ENCODE assay signal across 22 cellular contexts in the genomic region with DNA sequence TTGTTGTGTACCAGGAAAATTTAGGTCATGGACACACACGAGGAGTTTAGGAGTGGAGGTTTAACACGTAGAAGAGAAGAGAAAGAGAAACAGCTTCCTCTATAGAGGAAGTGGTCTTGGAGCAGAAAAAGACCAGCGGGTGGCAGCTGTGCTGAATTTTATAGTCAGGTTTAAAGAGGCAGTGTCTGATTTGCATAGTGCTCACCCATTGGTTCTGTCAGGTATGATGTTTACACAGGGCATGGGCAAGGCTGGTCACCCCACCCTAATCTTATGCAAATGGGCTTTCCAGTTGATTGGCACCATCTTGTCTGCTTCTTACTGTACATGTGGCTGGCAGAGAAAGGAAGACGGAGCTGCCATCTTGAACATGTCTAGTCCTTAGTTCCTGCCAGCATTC.
DNase-seq lines count a peak whose midpoint lies in the region; ATAC-seq, FAIRE-seq and TF ChIP-seq lines count a peak whose summit lies in the region.
"Had no signal": no experiment of that assay in that cellular context is flagged by ENCODE, and none has a peak within 500 bp of the region (broad histone marks: within the 10 kb centered on the region; RNA-seq: fewer than 3 reads in every experiment).

No MANE protein-coding gene starts in this region.

- POLR2A ChIA-PET in A673 (lab: Charles Lee; ENCODE audit: low non-redundant PET), result no interaction called here

- H3K27me3 Mint-ChIP-seq in endodermal cell (ENCODE audit: insufficient read depth), result peaks cover 1% of the 10 kb centered on the region
- H3K27me3 Mint-ChIP-seq: activated T-cell treated with anti-CD3 and anti-CD28 coated beads, Interleukin-2, amount 50 U/mL, for 24 hours; dendritic cell treated with granulocyte-macrophage colony-stimulating factor and Interleukin-4, amounts not matched to agents 40 ng/mL and 50 ng/mL, for 4 days had no signal

- H3K27me3 ChIP-seq in A673 (replicated peaks; ENCODE audit: insufficient read depth, low read depth, low read length, poor library complexity) (no peaks in the 10 kb centered on the region), endodermal cell (ENCODE audit: control insufficient read depth, insufficient read depth, low read length, poor library complexity, severe bottlenecking) (no peaks in the 10 kb centered on the region)
- H3K27me3 ChIP-seq: breast epithelium, heart right ventricle, upper lobe of left lung had no signal

- H3K36me3 Mint-ChIP-seq in endodermal cell (ENCODE audit: low read depth), result peaks cover 5% of the 10 kb centered on the region

- DNase-seq in A673 (ENCODE audit: low spot score) (peak; percentile 33), Daoy (ENCODE audit: low read depth) (peak; percentile 20), NCI-H524 treated with DMSO at 0.1 percent for 48 hours (lab: John Stamatoyannopoulos, UW) (peak; percentile 63), endodermal cell (no peak), occipital lobe (lab: John Stamatoyannopoulos, UW) (no peak), GM12891 (ENCODE audit: insufficient read length, low spot score) (no peak), NCI-H1105 treated with DMSO at 0.1 percent for 48 hours (lab: John Stamatoyannopoulos, UW) (no peak)
- DNase-seq: activated CD4-positive, alpha-beta T cell treated with anti-CD3 and anti-CD28 coated beads, Interleukin-2, amount 50 U/mL, for 48 hours; activated naive CD4-positive, alpha-beta T cell; activated T-cell treated with anti-CD3 and anti-CD28 coated beads, Interleukin-2, amount 50 U/mL, for 24 hours; CD8-positive, alpha-beta memory T cell; DMS79 treated with DMSO at 0.1 percent for 48 hours; heart right ventricle; retina; SHP77; stimulated activated CD4-positive, alpha-beta T cell treated with anti-CD3 and anti-CD28 coated beads, Interleukin-12 subunit alpha, Interleukin-12 subunit beta, amount 100 ng/mL, for 4 hours; upper lobe of left lung had no signal

- H3K27ac Mint-ChIP-seq in endodermal cell, result no peak overlapping the region
- H3K27ac Mint-ChIP-seq: activated T-cell treated with anti-CD3 and anti-CD28 coated beads, Interleukin-2, amount 50 U/mL, for 24 hours; dendritic cell treated with granulocyte-macrophage colony-stimulating factor and Interleukin-4, amounts not matched to agents 40 ng/mL and 50 ng/mL, for 4 days had no signal

- intact Hi-C loops in A673 (cut with micrococcal nuclease; ENCODE audit: unreplicated experiment), result no loop called here

- TF ChIP-seq POLR2A in GM12891 (IDR thresholded peaks at IDR 0.05; ENCODE audit: low read depth, low read length), result no peak

- H3K36me3 ChIP-seq in A673 (ENCODE audit: insufficient read depth, low read length, poor library complexity, severe bottlenecking) (no peaks in the 10 kb centered on the region), endodermal cell (ENCODE audit: control insufficient read depth, insufficient read depth, low read length) (no peaks in the 10 kb centered on the region)
- H3K36me3 ChIP-seq: breast epithelium, heart right ventricle, upper lobe of left lung had no signal

- peaks cover 29% of the 10 kb centered on the region for H3K4me1 Mint-ChIP-seq in endodermal cell

- no peak overlapping the region for H3K9ac ChIP-seq in endodermal cell (ENCODE audit: extremely low read depth, low read length, poor library complexity, severe bottlenecking)

- H3K4me3 Mint-ChIP-seq in endodermal cell, result no peak overlapping the region
- H3K4me3 Mint-ChIP-seq: activated T-cell treated with anti-CD3 and anti-CD28 coated beads, Interleukin-2, amount 50 U/mL, for 24 hours; dendritic cell treated with granulocyte-macrophage colony-stimulating factor and Interleukin-4, amounts not matched to agents 40 ng/mL and 50 ng/mL, for 4 days had no signal

- WGBS in endodermal cell (ENCODE audit: insufficient coverage in 1 of 2, insufficient read length in 1 of 2), 2 experiments, result 89 to 93% methylated on average over 3 to 4 of the region's 4 CpGs

- TF ChIP-seq CTCF in A673 (conservative IDR thresholded peaks at IDR 0.05; ENCODE audit: low read depth, low read length), result no peak
- TF ChIP-seq CTCF in endodermal cell (conservative IDR thresholded peaks at IDR 0.05), result no peak

- ATAC-seq in HG03442 (IDR thresholded peaks at IDR 0.05; ENCODE audit: unreplicated experiment), result no peak
- ATAC-seq: heart right ventricle had no signal

- CTCF ChIA-PET in A673 (lab: Charles Lee), result no interaction called here

- FAIRE-seq in GM12891 (lab: Jason Lieb, UNC), result no peak
- FAIRE-seq: endothelial cell of umbilical vein, H54 had no signal

- H3K9me3 ChIP-seq in A673 (ENCODE audit: low read depth, low read length, poor library complexity, severe bottlenecking) (no peaks in the 10 kb centered on the region), endodermal cell (ENCODE audit: control insufficient read depth, low read length) (peaks cover 45% of the 10 kb centered on the region)

- BruUV-seq in A673 (replicated peaks; lab: Mats Ljungman, UMichigan), result no TSS peak

- H3K4me3 ChIP-seq in A673 (ENCODE audit: low read depth, low read length, poor library complexity, severe bottlenecking) (no peak overlapping the region), endodermal cell (ENCODE audit: low read length) (peak overlapping the region; percentile 13)
- H3K4me3 ChIP-seq: breast epithelium, heart right ventricle, upper lobe of left lung had no signal

- H3K27ac ChIP-seq in A673 (ENCODE audit: low read depth, low read length, poor library complexity, severe bottlenecking) (no peak overlapping the region), endodermal cell (ENCODE audit: low read depth, low read length) (no peak overlapping the region)
- H3K27ac ChIP-seq: breast epithelium, heart right ventricle, upper lobe of left lung had no signal

- H3K4me1 ChIP-seq in A673 (ENCODE audit: insufficient read depth, low read length, poor library complexity, severe bottlenecking), result no peaks in the 10 kb centered on the region
- H3K4me1 ChIP-seq in endodermal cell (ENCODE audit: control insufficient read depth, insufficient read depth, low read length), result peaks cover 6% of the 10 kb centered on the region
- H3K4me1 ChIP-seq: breast epithelium, heart right ventricle had no signal

- H3K9me3 Mint-ChIP-seq in endodermal cell, result peaks cover 38% of the 10 kb centered on the region

TF ChIP-seq in GM12891, 5 proteins besides CTCF, POLR2A, EP300 and RAD21:
- TF ChIP-seq POU2F2 (IDR thresholded peaks at IDR 0.05; ENCODE audit: low read depth, low read length), result no peak
- TF ChIP-seq POLR2AphosphoS5 (IDR thresholded peaks at IDR 0.05; ENCODE audit: low read depth, low read length), result no peak
- no peak for TF ChIP-seq SPI1 (IDR thresholded peaks at IDR 0.05; ENCODE audit: low read depth, low read length)
- no peak for TF ChIP-seq PAX5 (IDR thresholded peaks at IDR 0.05; ENCODE audit: insufficient read depth, low read length, severe bottlenecking)
- no peak for TF ChIP-seq TAF1 (IDR thresholded peaks at IDR 0.05; ENCODE audit: low read depth, low read length)
TF ChIP-seq in GM12891: peak in this region for 0.

Comparison
In these comparisons a context has a peak if more than half of its experiments do, and no peak if none do; other contexts are left out.
1. DNase-seq: peak in A673 (single experiment), Daoy (single experiment) and NCI-H524 treated with DMSO at 0.1 percent for 48 hours (single experiment); none in endodermal cell (single experiment), occipital lobe (single experiment), GM12891 (single experiment) and NCI-H1105 treated with DMSO at 0.1 percent for 48 hours (single experiment).